1 cellular context compared by ENCODE assay signal in the genomic region with DNA sequence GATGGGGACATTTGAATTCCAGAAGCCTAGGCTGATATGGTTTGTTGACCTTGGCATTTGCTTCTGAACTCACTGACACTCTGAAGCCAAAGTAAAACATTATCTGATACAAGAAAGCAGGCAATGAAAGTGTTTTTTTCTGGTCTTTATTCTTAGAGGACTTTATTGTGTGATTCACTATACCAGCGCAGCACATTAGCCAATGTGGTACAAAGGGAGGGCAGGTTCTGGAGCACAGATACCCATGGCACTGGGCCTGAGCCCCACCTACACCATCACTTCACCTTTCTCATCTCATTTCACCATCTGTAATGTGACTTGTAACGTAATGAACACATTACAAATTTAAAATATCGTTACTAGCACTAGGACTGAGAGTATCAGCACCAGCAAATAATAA.
TF ChIP-seq lines count a peak whose summit lies in the region.

No MANE protein-coding gene starts in this region.

TF ChIP-seq in WTC11, 78 proteins besides CTCF, POLR2A, EP300 and RAD21 (continued from another document):
- TF ChIP-seq, protein P1, sequence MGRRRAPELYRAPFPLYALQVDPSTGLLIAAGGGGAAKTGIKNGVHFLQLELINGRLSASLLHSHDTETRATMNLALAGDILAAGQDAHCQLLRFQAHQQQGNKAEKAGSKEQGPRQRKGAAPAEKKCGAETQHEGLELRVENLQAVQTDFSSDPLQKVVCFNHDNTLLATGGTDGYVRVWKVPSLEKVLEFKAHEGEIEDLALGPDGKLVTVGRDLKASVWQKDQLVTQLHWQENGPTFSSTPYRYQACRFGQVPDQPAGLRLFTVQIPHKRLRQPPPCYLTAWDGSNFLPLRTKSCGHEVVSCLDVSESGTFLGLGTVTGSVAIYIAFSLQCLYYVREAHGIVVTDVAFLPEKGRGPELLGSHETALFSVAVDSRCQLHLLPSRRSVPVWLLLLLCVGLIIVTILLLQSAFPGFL (CRISPR knock-in tag; IDR thresholded peaks at IDR 0.05; ENCODE audit: borderline replicate concordance), result no peak
- no peak for TF ChIP-seq IRF1 (CRISPR knock-in tag; IDR thresholded peaks at IDR 0.05)
- TF ChIP-seq ZNF263 (CRISPR knock-in tag; IDR thresholded peaks at IDR 0.05; ENCODE audit: low read depth), result no peak
- TF ChIP-seq MLX (CRISPR knock-in tag; IDR thresholded peaks at IDR 0.05), result no peak
- TF ChIP-seq, protein P2, sequence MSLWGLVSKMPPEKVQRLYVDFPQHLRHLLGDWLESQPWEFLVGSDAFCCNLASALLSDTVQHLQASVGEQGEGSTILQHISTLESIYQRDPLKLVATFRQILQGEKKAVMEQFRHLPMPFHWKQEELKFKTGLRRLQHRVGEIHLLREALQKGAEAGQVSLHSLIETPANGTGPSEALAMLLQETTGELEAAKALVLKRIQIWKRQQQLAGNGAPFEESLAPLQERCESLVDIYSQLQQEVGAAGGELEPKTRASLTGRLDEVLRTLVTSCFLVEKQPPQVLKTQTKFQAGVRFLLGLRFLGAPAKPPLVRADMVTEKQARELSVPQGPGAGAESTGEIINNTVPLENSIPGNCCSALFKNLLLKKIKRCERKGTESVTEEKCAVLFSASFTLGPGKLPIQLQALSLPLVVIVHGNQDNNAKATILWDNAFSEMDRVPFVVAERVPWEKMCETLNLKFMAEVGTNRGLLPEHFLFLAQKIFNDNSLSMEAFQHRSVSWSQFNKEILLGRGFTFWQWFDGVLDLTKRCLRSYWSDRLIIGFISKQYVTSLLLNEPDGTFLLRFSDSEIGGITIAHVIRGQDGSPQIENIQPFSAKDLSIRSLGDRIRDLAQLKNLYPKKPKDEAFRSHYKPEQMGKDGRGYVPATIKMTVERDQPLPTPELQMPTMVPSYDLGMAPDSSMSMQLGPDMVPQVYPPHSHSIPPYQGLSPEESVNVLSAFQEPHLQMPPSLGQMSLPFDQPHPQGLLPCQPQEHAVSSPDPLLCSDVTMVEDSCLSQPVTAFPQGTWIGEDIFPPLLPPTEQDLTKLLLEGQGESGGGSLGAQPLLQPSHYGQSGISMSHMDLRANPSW (CRISPR knock-in tag; conservative IDR thresholded peaks at IDR 0.05; ENCODE audit: low read depth), result no peak
